ENCODE assay signal across 9 cellular contexts in genomic region chr16:89409161-89409711, GRCh38.
DNase-seq lines count a peak whose midpoint lies in the region; ATAC-seq, FAIRE-seq and TF ChIP-seq lines count a peak whose summit lies in the region.
"Had no signal": no experiment of that assay in that cellular context is flagged by ENCODE, and none has a peak within 500 bp of the region (broad histone marks: within the 10 kb centered on the region; RNA-seq: fewer than 3 reads in every experiment).

No MANE protein-coding gene starts in this region.

- H3K4me3 ChIP-seq in BLaER1 (no peak overlapping the region; the same call in 1 of the 2 replicates), astrocyte (ENCODE audit: insufficient read depth, low read depth, low read length) (no peak overlapping the region), neutrophil (ENCODE audit: low read depth in 1 of 2, low read length in 1 of 2) (no peak overlapping the region)
- H3K4me3 ChIP-seq: heart right ventricle had no signal

- H3K9me3 Mint-ChIP-seq in astrocyte (ENCODE audit: unreplicated experiment) = no peaks in the 10 kb centered on the region

- DNase-seq in T-helper 22 cell (ENCODE audit: low read depth) = peak; percentile 81
- DNase-seq in astrocyte (ENCODE audit: low read depth) = no peak
- no peak for DNase-seq in DMS 273 (lab: John Stamatoyannopoulos, UW; ENCODE audit: unreplicated experiment)
- DNase-seq in GM13976 (ENCODE audit: low spot score) = no peak
- DNase-seq: heart right ventricle had no signal

- H3K4me1 ChIP-seq in BLaER1 (peaks cover 100% of the 10 kb centered on the region), astrocyte (ENCODE audit: insufficient read depth, low read length) (peaks cover 38% of the 10 kb centered on the region), neutrophil (ENCODE audit: control insufficient read depth in 1 of 2, insufficient read depth in 1 of 2, low read depth in 1 of 2, low read length in 1 of 2) (peaks cover 66 to 67% of the 10 kb centered on the region in 2 experiments)

- H3K36me3 Mint-ChIP-seq in astrocyte (ENCODE audit: low read depth, unreplicated experiment) = peaks cover 8% of the 10 kb centered on the region

- H3K27me3 ChIP-seq in BLaER1 (no peaks in the 10 kb centered on the region), astrocyte (ENCODE audit: insufficient read depth, low read length) (no peaks in the 10 kb centered on the region), neutrophil (no peaks in the 10 kb centered on the region)
- H3K27me3 ChIP-seq: heart right ventricle had no signal

- peak overlapping the region; percentile 61; the same call in 1 of the 2 replicates for H3K9ac ChIP-seq in BLaER1
- peak overlapping the region; percentile 15 for H3K9ac ChIP-seq in astrocyte (ENCODE audit: low read length)

- no peak overlapping the region for H3K4me3 Mint-ChIP-seq in astrocyte (ENCODE audit: unreplicated experiment)

- H2AFZ ChIP-seq in astrocyte (ENCODE audit: low read depth, low read length) = no peak overlapping the region

- in situ Hi-C loops in GM13976 (cut with MboI; ENCODE audit: low sequenced_read_pairs, unreplicated experiment) = no loop called here

- H3K9me3 ChIP-seq in BLaER1 (no peaks in the 10 kb centered on the region), astrocyte (ENCODE audit: insufficient read depth, low read depth, low read length) (no peaks in the 10 kb centered on the region), neutrophil (no peaks in the 10 kb centered on the region)
- H3K9me3 ChIP-seq: heart right ventricle had no signal

- ATAC-seq in GM19463 (IDR thresholded peaks at IDR 0.05; ENCODE audit: unreplicated experiment) (no peak), HG03159 (IDR thresholded peaks at IDR 0.05; ENCODE audit: unreplicated experiment) (no peak)

- no peak for FAIRE-seq in astrocyte (lab: Jason Lieb, UNC)

- no peak for TF ChIP-seq CTCF in astrocyte (IDR thresholded peaks at IDR 0.05; ENCODE audit: insufficient read depth, low read depth, low read length)
- no peak for TF ChIP-seq CTCF in neutrophil (IDR thresholded peaks at IDR 0.05)
- no peak for TF ChIP-seq CTCF in GM13976 (IDR thresholded peaks at IDR 0.05; ENCODE audit: borderline replicate concordance, control extremely low read depth, extremely low read depth, insufficient read depth, missing control alignments)

- H3K27ac ChIP-seq in BLaER1 = peak overlapping the region; percentile 31; the same call in 1 of the 2 replicates
- H3K27ac ChIP-seq in astrocyte (ENCODE audit: low read depth, low read length) = no peak overlapping the region
- H3K27ac ChIP-seq in neutrophil = peak overlapping the region; percentile 85

- peaks cover 30% of the 10 kb centered on the region for H3K36me3 ChIP-seq in BLaER1
- H3K36me3 ChIP-seq in astrocyte (ENCODE audit: insufficient read depth, low read length) = no peaks in the 10 kb centered on the region
- H3K36me3 ChIP-seq in neutrophil = no peaks in the 10 kb centered on the region
- H3K36me3 ChIP-seq: heart right ventricle had no signal

- H3K27ac Mint-ChIP-seq in astrocyte (ENCODE audit: unreplicated experiment) = peak overlapping the region; percentile 90

- peaks cover 100% of the 10 kb centered on the region for H4K20me1 ChIP-seq in BLaER1
- peaks cover 97% of the 10 kb centered on the region for H4K20me1 ChIP-seq in astrocyte (ENCODE audit: insufficient read depth, low read length)

- H3K4me1 Mint-ChIP-seq in astrocyte (ENCODE audit: low read depth, unreplicated experiment) = peaks cover 74% of the 10 kb centered on the region

- peaks cover 99% of the 10 kb centered on the region for H3K79me2 ChIP-seq in astrocyte (ENCODE audit: insufficient read depth, low read length)

- no peaks in the 10 kb centered on the region for H3K27me3 Mint-ChIP-seq in astrocyte (ENCODE audit: low read depth, unreplicated experiment)

- peak overlapping the region; percentile 91 for H3K4me2 ChIP-seq in BLaER1
- H3K4me2 ChIP-seq in astrocyte (ENCODE audit: low read length) = peak overlapping the region; percentile 54
